Comparison of ENCODE assay signal across 4 cellular contexts in the genomic region with DNA sequence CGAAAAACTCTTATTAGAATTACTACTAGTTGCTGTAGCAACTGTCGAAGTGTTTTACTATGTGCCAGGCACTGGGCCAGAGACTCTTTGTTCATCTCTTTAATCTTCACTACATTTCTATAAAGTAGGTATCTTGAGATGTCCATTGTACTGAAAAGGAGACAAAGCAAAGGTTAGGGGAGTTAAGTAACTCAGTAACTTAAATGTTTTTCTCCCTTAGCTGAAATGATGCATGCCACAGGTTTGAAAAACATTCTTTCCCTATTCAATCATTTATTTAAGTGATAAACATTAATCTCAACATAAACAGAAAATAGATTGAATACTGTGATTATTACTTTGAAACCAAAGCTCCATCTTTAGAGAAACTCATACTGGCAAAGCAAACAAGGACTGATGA.
"Had no signal": no experiment of that assay in that cellular context is flagged by ENCODE, and none has a peak within 500 bp of the region (broad histone marks: within the 10 kb centered on the region; RNA-seq: fewer than 3 reads in every experiment).

No MANE protein-coding gene starts in this region.

- H3K27ac Mint-ChIP-seq: GM23338, H9, HFFc6, IgD-negative memory B cell had no signal

- H3K27me3 Mint-ChIP-seq: IgD-negative memory B cell had no signal

- H3K9me3 Mint-ChIP-seq: IgD-negative memory B cell had no signal

- H3K4me1 Mint-ChIP-seq: IgD-negative memory B cell had no signal

- H3K4me3 Mint-ChIP-seq: GM23338, H9, HFFc6, IgD-negative memory B cell had no signal

- H3K36me3 Mint-ChIP-seq: IgD-negative memory B cell had no signal

- DNase-seq: H9, HFFc6 had no signal

- H3K4me3 ChIP-seq: GM23338 had no signal
